7 cellular contexts compared by ENCODE assay signal in genomic region chr14:101749756-101750155, GRCh38. TPM values are rescaled to one million over a fixed set of nuclear protein-coding genes. Genes with fewer than 3 reads are reported as not detected.
DNase-seq lines count a peak whose midpoint lies in the region; ATAC-seq, FAIRE-seq and TF ChIP-seq lines count a peak whose summit lies in the region.
"Not testable (repeated sequence)": the region's sequence is repeated elsewhere in the genome, so short reads cannot be mapped to it uniquely, and the experiment has no call there.

No MANE protein-coding gene starts in this region.

- TF ChIP-seq RAD21 in HepG2 (CRISPR knock-in tag; IDR thresholded peaks at IDR 0.05) = not testable (repeated sequence)

- H4K20me1 ChIP-seq in HepG2 (ENCODE audit: insufficient read depth, low read length) = not testable (repeated sequence)

- H3K4me3 ChIP-seq in endodermal cell (ENCODE audit: low read length); HepG2 (replicated peaks in 1 of 3; ENCODE audit: insufficient read depth in 1 of 3, low read depth in 2 of 3, low read length in 3 of 3); spleen: not testable (repeated sequence)

- CTCF ChIA-PET in HepG2 (lab: Yijun Ruan, JAX; ENCODE audit: low intra/inter-chr PET ratio, low total read pairs) = not testable (repeated sequence)

- not testable (repeated sequence) for H3K27me3 ChIP-seq in endodermal cell (ENCODE audit: control insufficient read depth, insufficient read depth, low read length, poor library complexity, severe bottlenecking); HepG2 (ENCODE audit: control insufficient read depth in 1 of 2, insufficient read depth in 2 of 2, low read length in 2 of 2)
- peaks cover 0 to 43% (median 10%) of the 10 kb centered on the region in 7 donors for H3K27me3 ChIP-seq in spleen (replicated peaks in 1 of 7)

- TF ChIP-seq POLR2A in HepG2 (IDR thresholded peaks at IDR 0.05; ENCODE audit: insufficient read depth in 1 of 2, low read depth in 2 of 2, low read length in 2 of 2); spleen (IDR thresholded peaks at IDR 0.05): not testable (repeated sequence)

- H3K9me3 Mint-ChIP-seq in endodermal cell = peaks cover 35% of the 10 kb centered on the region

- DNase-seq in NCI-H2029 (lab: John Stamatoyannopoulos, UW) = peak; percentile 1
- DNase-seq in NCI-H69 (lab: John Stamatoyannopoulos, UW) = peak; percentile 28
- DNase-seq in activated effector memory CD4-positive, alpha-beta T cell treated with anti-CD3 and anti-CD28 coated beads, Interleukin-2, amount 50 U/mL, for 16 hours = peak; percentile 41
- DNase-seq in endodermal cell = peak; percentile 61
- not testable (repeated sequence) for DNase-seq in HepG2 (ENCODE audit: low spot score)
- DNase-seq in spleen = peak; percentile 3

- H3K9me3 ChIP-seq in endodermal cell (ENCODE audit: control insufficient read depth, low read length) = peaks cover 17% of the 10 kb centered on the region
- not testable (repeated sequence) for H3K9me3 ChIP-seq in HepG2 (ENCODE audit: low read length)
- peaks cover 0 to 12% (median 3%) of the 10 kb centered on the region in 8 donors for H3K9me3 ChIP-seq in spleen

- in situ Hi-C loops in HepG2 (cut with HindIII; ENCODE audit: extremely low pct_ligation_motif_present, low pct_unique_long_range_greater_than_20kb) = not testable (repeated sequence)

- H3K27me3 Mint-ChIP-seq in endodermal cell (ENCODE audit: insufficient read depth) = peaks cover 56% of the 10 kb centered on the region

- TF ChIP-seq CTCF in C4-2B (conservative IDR thresholded peaks at IDR 0.05); endodermal cell (conservative IDR thresholded peaks at IDR 0.05); HepG2 (CRISPR knock-in tag; IDR thresholded peaks at IDR 0.05); spleen (IDR thresholded peaks at IDR 0.05 in 8 of 11, conservative IDR thresholded peaks at IDR 0.05 in 3 of 11): not testable (repeated sequence)

- H3K4me1 Mint-ChIP-seq in endodermal cell = not testable (repeated sequence)

- POLR2A ChIA-PET in HepG2 (lab: Yijun Ruan, JAX) = interaction anchor here (1.5 kb wide), 1 partner anchor 11 kb away, joined by 9 read pairs; the partner anchor contains the start of gene PPP2R5C

- H3K36me3 Mint-ChIP-seq in endodermal cell (ENCODE audit: low read depth) = not testable (repeated sequence)

- not testable (repeated sequence) for FAIRE-seq in HepG2 (lab: Jason Lieb, UNC)

- H3K4me2 ChIP-seq in HepG2 (ENCODE audit: low read depth, low read length) = peak overlapping the region; percentile 39; the same call in 1 of the 2 replicates

- TF ChIP-seq EP300 in HepG2 (IDR thresholded peaks at IDR 0.05; ENCODE audit: low read depth in 2 of 2, low read length in 2 of 2); HepG2 (CRISPR knock-in tag; IDR thresholded peaks at IDR 0.05; ENCODE audit: borderline replicate concordance): not testable (repeated sequence)

- not testable (repeated sequence) for H3K27ac Mint-ChIP-seq in endodermal cell

- intact Hi-C loops in HepG2 (cut with micrococcal nuclease; ENCODE audit: unreplicated experiment); spleen (cut with DNase I; ENCODE audit: low total_unique reads): not testable (repeated sequence)

- ATAC-seq in HepG2 = peak; percentile 48

- H3K36me3 ChIP-seq in endodermal cell (ENCODE audit: control insufficient read depth, insufficient read depth, low read length); HepG2 (replicated peaks in 1 of 2; ENCODE audit: control insufficient read depth in 1 of 2, insufficient read depth in 2 of 2, low read length in 2 of 2); spleen: not testable (repeated sequence)

- H3K4me3 Mint-ChIP-seq in endodermal cell = not testable (repeated sequence)

- H3K27ac ChIP-seq in C4-2B = peak overlapping the region; percentile 21
- not testable (repeated sequence) for H3K27ac ChIP-seq in endodermal cell (ENCODE audit: low read depth, low read length); HepG2 (ENCODE audit: extremely low read length, insufficient read depth, low read length); spleen

- H3K4me1 ChIP-seq in endodermal cell (ENCODE audit: control insufficient read depth, insufficient read depth, low read length); spleen: not testable (repeated sequence)
- H3K4me1 ChIP-seq in HepG2 (ENCODE audit: insufficient read depth, low read length) = peaks cover 16% of the 10 kb centered on the region

- H2AFZ ChIP-seq in HepG2 (ENCODE audit: low read length) = not testable (repeated sequence)

- 75 to 76% methylated on average over 5 of the region's 5 CpGs for WGBS in endodermal cell (ENCODE audit: insufficient coverage in 1 of 2, insufficient read length in 1 of 2), 2 experiments
- 33% methylated on average over 1 of the region's 5 CpGs for WGBS in HepG2 (ENCODE audit: low lambda C conversion rate)
- 56 to 80% (median 74%) methylated on average over 2 to 5 of the region's 5 CpGs for WGBS in spleen, 5 donors

- H3K9ac ChIP-seq in endodermal cell (ENCODE audit: extremely low read depth, low read length, poor library complexity, severe bottlenecking); HepG2 (ENCODE audit: insufficient read depth, low read depth, low read length): not testable (repeated sequence)

- not testable (repeated sequence) for BruUV-seq in HepG2 (replicated peaks; lab: Mats Ljungman, UMichigan)

- not testable (repeated sequence) for H3K79me2 ChIP-seq in HepG2 (ENCODE audit: insufficient read depth, low read length)

TF ChIP-seq in HepG2, 621 proteins besides CTCF, POLR2A, EP300 and RAD21:
- TF ChIP-seq ZFX (CRISPR knock-in tag; IDR thresholded peaks at IDR 0.05; ENCODE audit: low read depth) (0 out of 2 replicates have a peak, but pooled peaks have one; percentile 11), FOXA1 (CRISPR knock-in tag; IDR thresholded peaks at IDR 0.05) (peak; percentile 51)
- TF ChIP-seq FOXA1 (IDR thresholded peaks at IDR 0.05) = not testable (repeated sequence)

RNA-seq across cellular contexts. Expression of gene PPP2R5C, which starts 11.8 kb away (rescaled TPM):
- total RNA-seq in endodermal cell (100 to 1,000 TPM; 116 to 117 TPM), HepG2 (2016; rRNA removed; fragmentation: Illumina TruSeq; extraction: Trizol) (74.3 and 94.8 TPM in 2 replicates), spleen (100 to 1,000 TPM; 193 to 322 (median 219) TPM)
- 151 TPM for polyA plus RNA-seq in endodermal cell (2013, experiment 1 of 2)
- 146 TPM for polyA plus RNA-seq in endodermal cell (2013, experiment 2 of 2)
- 82.8 and 86.5 TPM in 2 replicates for total RNA-seq in HepG2 (2016; cell fraction: cytosol; rRNA removed; fragmentation: Illumina TruSeq; extraction: Trizol; ENCODE audit: low read depth)
- 71.4 and 92.2 TPM in 2 replicates for total RNA-seq in HepG2 (2016; cell fraction: insoluble cytoplasmic fraction; rRNA removed; fragmentation: Illumina TruSeq; extraction: Trizol)
- total RNA-seq in HepG2 (2016; cell fraction: membrane; rRNA removed; fragmentation: Illumina TruSeq; extraction: Trizol) = 125 and 142 TPM in 2 replicates
- total RNA-seq in HepG2 (2016; cell fraction: nucleus; rRNA removed; fragmentation: Illumina TruSeq; extraction: Trizol) = 51.6 and 56.6 TPM in 2 replicates
- polyA plus RNA-seq in HepG2 (2011; rRNA removed) (68.1 and 78.5 TPM in 2 replicates), spleen (10 to 100 TPM; 80.8 to 95.3 (median 84.4) TPM)
- 38.4 and 55.1 TPM in 2 replicates for polyA plus RNA-seq in HepG2 (2011; cell fraction: cytosol; rRNA removed)
- 57.2 and 60.5 TPM in 2 replicates for polyA plus RNA-seq in HepG2 (2011; cell fraction: nucleus; rRNA removed)
- 61.1 and 92.0 TPM in 2 replicates for polyA plus RNA-seq in HepG2 (2012)
- 97.1 and 105 TPM in 2 replicates for polyA plus RNA-seq in HepG2 (2016; cell fraction: cytosol; fragmentation: Illumina TruSeq; extraction: Trizol; ENCODE audit: low read depth)
- polyA plus RNA-seq in HepG2 (2016; cell fraction: insoluble cytoplasmic fraction; fragmentation: Illumina TruSeq; extraction: Trizol; ENCODE audit: low read depth) = 87.9 and 89.9 TPM in 2 replicates
- 110 and 121 TPM in 2 replicates for polyA plus RNA-seq in HepG2 (2016; cell fraction: membrane; fragmentation: Illumina TruSeq; extraction: Trizol; ENCODE audit: low read depth)
- 63.8 and 64.0 TPM in 2 replicates for polyA plus RNA-seq in HepG2 (2016; cell fraction: nucleus; fragmentation: Illumina TruSeq; extraction: Trizol; ENCODE audit: insufficient read depth, low read depth)
- 69.0 and 106 TPM in 2 replicates for polyA minus RNA-seq in HepG2 (2011; rRNA and poly(A)+ RNA removed; ENCODE audit: low replicate concordance)
- 67.1 and 70.9 TPM in 2 replicates for polyA minus RNA-seq in HepG2 (2011; cell fraction: cytosol; rRNA and poly(A)+ RNA removed)
- polyA minus RNA-seq in HepG2 (2011; cell fraction: nucleus; rRNA and poly(A)+ RNA removed) = 110 and 115 TPM in 2 replicates
